1 cellular context compared by ENCODE assay signal in genomic region chr9:115640887-115641286, GRCh38.
TF ChIP-seq lines count a peak whose summit lies in the region.

No MANE protein-coding gene starts in this region.

TF ChIP-seq in SK-N-SH, 30 proteins besides CTCF, POLR2A, EP300 and RAD21 (continued from another document):
- no peak for TF ChIP-seq RFX5 (IDR thresholded peaks at IDR 0.05; ENCODE audit: low read length)
- no peak for TF ChIP-seq USF2 (IDR thresholded peaks at IDR 0.05; ENCODE audit: borderline replicate concordance, low read depth, low read length)
- no peak for TF ChIP-seq MXI1 (IDR thresholded peaks at IDR 0.05; ENCODE audit: low read depth, low read length)
- TF ChIP-seq TCF12 (IDR thresholded peaks at IDR 0.05) = peak; percentile 94
- peak; percentile 89 for TF ChIP-seq TEAD4 (IDR thresholded peaks at IDR 0.05; ENCODE audit: borderline replicate concordance, insufficient read depth)
- TF ChIP-seq PBX3 (IDR thresholded peaks at IDR 0.05) = peak; percentile 92
- TF ChIP-seq NRF1 (IDR thresholded peaks at IDR 0.05; ENCODE audit: low read depth, low read length) = no peak
- TF ChIP-seq FOXM1 (IDR thresholded peaks at IDR 0.05; ENCODE audit: low read depth) = peak; percentile 80; the same call in 1 of the 2 replicates
- TF ChIP-seq ELF1 (IDR thresholded peaks at IDR 0.05) = no peak
- no peak for TF ChIP-seq EZH2phosphoT487 (IDR thresholded peaks at IDR 0.05; ENCODE audit: borderline replicate concordance, low read depth)
- TF ChIP-seq REST (IDR thresholded peaks at IDR 0.05; ENCODE audit: low read depth, low read length) = no peak
- peak; percentile 69; the same call in 1 of the 2 replicates for TF ChIP-seq RXRA (IDR thresholded peaks at IDR 0.05; ENCODE audit: borderline replicate concordance, low read depth)
